In the genomic region with DNA sequence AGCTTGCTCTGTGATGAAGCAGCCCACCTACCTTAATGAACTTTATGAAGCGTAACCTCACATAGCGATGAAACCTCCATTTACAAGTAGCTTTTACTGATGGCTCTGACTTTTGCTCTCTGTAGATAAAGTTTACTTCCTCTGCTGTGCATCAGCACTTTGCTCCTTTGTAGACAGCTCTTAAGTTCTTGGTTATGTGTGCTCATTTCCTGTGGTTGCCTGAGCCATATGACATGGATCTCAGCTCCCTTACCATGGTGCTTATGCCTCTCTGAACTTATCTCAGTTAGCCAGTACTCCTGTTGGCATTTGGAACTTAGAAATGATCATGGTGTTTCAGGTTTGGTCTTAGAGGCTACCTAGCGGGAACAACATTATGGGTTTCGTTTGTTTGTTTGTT, we compare ENCODE assay signal across 1 cellular context.
TF ChIP-seq lines count a peak whose summit lies in the region.

No MANE protein-coding gene starts in this region.

TF ChIP-seq in HepG2, 621 proteins besides CTCF, POLR2A, EP300 and RAD21 (continued from another document):
- no peak for TF ChIP-seq SP5 (CRISPR knock-in tag; IDR thresholded peaks at IDR 0.05; ENCODE audit: borderline replicate concordance, low read depth)
- TF ChIP-seq, protein P1, sequence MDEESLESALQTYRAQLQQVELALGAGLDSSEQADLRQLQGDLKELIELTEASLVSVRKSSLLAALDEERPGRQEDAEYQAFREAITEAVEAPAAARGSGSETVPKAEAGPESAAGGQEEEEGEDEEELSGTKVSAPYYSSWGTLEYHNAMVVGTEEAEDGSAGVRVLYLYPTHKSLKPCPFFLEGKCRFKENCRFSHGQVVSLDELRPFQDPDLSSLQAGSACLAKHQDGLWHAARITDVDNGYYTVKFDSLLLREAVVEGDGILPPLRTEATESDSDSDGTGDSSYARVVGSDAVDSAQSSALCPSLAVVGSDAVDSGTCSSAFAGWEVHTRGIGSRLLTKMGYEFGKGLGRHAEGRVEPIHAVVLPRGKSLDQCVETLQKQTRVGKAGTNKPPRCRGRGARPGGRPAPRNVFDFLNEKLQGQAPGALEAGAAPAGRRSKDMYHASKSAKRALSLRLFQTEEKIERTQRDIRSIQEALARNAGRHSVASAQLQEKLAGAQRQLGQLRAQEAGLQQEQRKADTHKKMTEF (CRISPR knock-in tag; IDR thresholded peaks at IDR 0.05) = no peak
